In the genomic region with DNA sequence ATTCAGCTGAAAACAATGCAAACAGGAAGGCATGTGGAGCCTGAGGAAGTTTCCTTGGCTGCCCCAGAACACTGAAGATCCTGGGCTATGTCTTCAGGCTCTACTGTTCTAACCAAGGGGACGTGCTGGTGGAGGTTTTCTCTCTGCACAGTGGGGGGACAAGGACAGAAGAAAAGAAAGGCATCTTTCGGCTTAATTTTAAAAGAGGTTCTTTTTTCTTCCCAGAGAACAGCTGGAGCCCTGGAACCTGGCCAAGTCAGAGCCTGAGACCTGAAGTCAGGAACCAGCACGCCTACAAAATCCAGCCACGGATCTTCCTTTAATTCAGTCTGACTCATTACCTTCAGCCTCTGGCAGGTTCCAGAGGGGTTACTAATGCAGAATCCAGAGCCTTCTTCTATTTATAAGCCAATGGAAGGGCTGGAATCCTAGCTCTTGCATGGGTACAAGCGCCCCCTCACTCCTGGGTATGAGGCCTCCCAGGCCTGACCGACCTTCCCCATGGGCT, we compare ENCODE assay signal across 9 cellular contexts. TPM values are rescaled to one million over a fixed set of nuclear protein-coding genes. Genes with fewer than 3 reads are reported as not detected.
DNase-seq lines count a peak whose midpoint lies in the region; ATAC-seq and TF ChIP-seq lines count a peak whose summit lies in the region.
"Had no signal": no experiment of that assay in that cellular context is flagged by ENCODE, and none has a peak within 500 bp of the region (broad histone marks: within the 10 kb centered on the region; RNA-seq: fewer than 3 reads in every experiment).

No MANE protein-coding gene starts in this region.

- no peaks in the 10 kb centered on the region for H4K20me1 ChIP-seq in Loucy (ENCODE audit: insufficient read depth, low read length, poor library complexity, severe bottlenecking)

- no peak overlapping the region for H3K18ac ChIP-seq in mesendoderm (ENCODE audit: low read length)

- no peaks in the 10 kb centered on the region for H3F3A ChIP-seq in Loucy (ENCODE audit: low read depth)

- H2AFZ ChIP-seq in Loucy (ENCODE audit: low read length): no peak overlapping the region

- TF ChIP-seq CTCF in AG09309 (IDR thresholded peaks at IDR 0.05; ENCODE audit: control insufficient read depth, insufficient read depth, low read depth, low read length, missing control alignments) (no peak), Loucy (conservative IDR thresholded peaks at IDR 0.05; ENCODE audit: low read length) (no peak), MCF 10A (IDR thresholded peaks at IDR 0.05; ENCODE audit: unreplicated experiment) (no peak)

- no peaks in the 10 kb centered on the region for H3K9me2 ChIP-seq in Loucy (replicated peaks; ENCODE audit: low read depth, low read length)

- peaks cover 42% of the 10 kb centered on the region for H3K4me1 Mint-ChIP-seq in MCF 10A (ENCODE audit: insufficient read depth, unreplicated experiment)

- no peak overlapping the region for H3K4me3 ChIP-seq in AG09309 (ENCODE audit: control insufficient read depth, low read depth, low read length)
- no peak overlapping the region for H3K4me3 ChIP-seq in Loucy (ENCODE audit: low read length, poor library complexity, severe bottlenecking)
- H3K4me3 ChIP-seq in mesendoderm (ENCODE audit: low read length): no peak overlapping the region

- no peaks in the 10 kb centered on the region for H3K9me3 Mint-ChIP-seq in MCF 10A (ENCODE audit: unreplicated experiment)

- no peak overlapping the region for H2BK5ac ChIP-seq in mesendoderm (ENCODE audit: low read length)

- H2AK5ac ChIP-seq in mesendoderm (ENCODE audit: low read length): no peak overlapping the region

- no peaks in the 10 kb centered on the region for H3K27me3 Mint-ChIP-seq in MCF 10A (ENCODE audit: insufficient read depth, unreplicated experiment)

- POLR2A ChIA-PET in MCF 10A (lab: Yijun Ruan, JAX): interaction anchor here (0.6 to 7.1 kb wide), 21 partner anchors 9 to 788 kb away, joined by 3 to 77 read pairs (median 4); a partner anchor contains a TSS

- BruUV-seq in MCF 10A (replicated peaks; lab: Mats Ljungman, UMichigan): no TSS peak

- ATAC-seq in GM21360 (IDR thresholded peaks at IDR 0.05; ENCODE audit: unreplicated experiment) (no peak), GM21723 (IDR thresholded peaks at IDR 0.05; ENCODE audit: unreplicated experiment) (no peak), HG03460 (IDR thresholded peaks at IDR 0.05; ENCODE audit: unreplicated experiment) (no peak)

- H3K4me3 Mint-ChIP-seq in MCF 10A (ENCODE audit: unreplicated experiment): peak overlapping the region; percentile 59

- no peak overlapping the region for H4K8ac ChIP-seq in mesendoderm (ENCODE audit: low read depth, low read length)

- no peak overlapping the region for H3K4me2 ChIP-seq in Loucy (ENCODE audit: low read depth, low read length, poor library complexity, severe bottlenecking)
- H3K4me2 ChIP-seq in mesendoderm (ENCODE audit: low read length): no peak overlapping the region

- no peaks in the 10 kb centered on the region for H3K9me3 ChIP-seq in Loucy (ENCODE audit: insufficient read depth, low read depth, low read length)

- peak overlapping the region; percentile 8 for H3K9ac ChIP-seq in Loucy (ENCODE audit: low read depth, low read length, poor library complexity, severe bottlenecking)
- no peak overlapping the region for H3K9ac ChIP-seq in mesendoderm (ENCODE audit: low read length)

- H3K27ac Mint-ChIP-seq in MCF 10A (ENCODE audit: low read depth, unreplicated experiment): peak overlapping the region; percentile 81

- H3K27me3 ChIP-seq in Loucy (ENCODE audit: insufficient read depth, low read length, poor library complexity, severe bottlenecking) (no peaks in the 10 kb centered on the region), mesendoderm (ENCODE audit: insufficient read depth, low read length, poor library complexity) (no peaks in the 10 kb centered on the region)

- H4K5ac ChIP-seq in mesendoderm (ENCODE audit: low read length): no peak overlapping the region

- no peak overlapping the region for H3K56ac ChIP-seq in mesendoderm (ENCODE audit: low read length)

- intact Hi-C loops in MCF 10A (cut with micrococcal nuclease): loop anchor here (5.0 kb wide), 1 partner anchor 52 kb away; a partner anchor contains a TSS

- H3K79me2 ChIP-seq in Loucy (ENCODE audit: insufficient read depth, low read length): peaks cover 15% of the 10 kb centered on the region
- H3K79me2 ChIP-seq in mesendoderm (ENCODE audit: control insufficient read depth, insufficient read depth, low read length): no peaks in the 10 kb centered on the region

- H3K36me3 Mint-ChIP-seq in MCF 10A (ENCODE audit: insufficient read depth, unreplicated experiment): peaks cover 7% of the 10 kb centered on the region

- no peak overlapping the region for H2BK120ac ChIP-seq in mesendoderm (ENCODE audit: low read depth, low read length)

- no peak overlapping the region for H3K4ac ChIP-seq in mesendoderm (ENCODE audit: low read depth, low read length)

- H3K4me1 ChIP-seq in Loucy (ENCODE audit: insufficient read depth, low read length, poor library complexity, severe bottlenecking) (peaks cover 46% of the 10 kb centered on the region), mesendoderm (ENCODE audit: control insufficient read depth, low read depth, low read length) (peaks cover 2% of the 10 kb centered on the region)

- H2BK15ac ChIP-seq in mesendoderm (replicated peaks; ENCODE audit: low read depth): no peak overlapping the region

- no peaks in the 10 kb centered on the region for H3K36me3 ChIP-seq in Loucy (ENCODE audit: insufficient read depth, low read length)
- H3K36me3 ChIP-seq in mesendoderm (ENCODE audit: control insufficient read depth, insufficient read depth, low read length): no peaks in the 10 kb centered on the region

- H3K23ac ChIP-seq in mesendoderm (ENCODE audit: low read length): no peak overlapping the region

- DNase-seq in AG09309 (ENCODE audit: low read depth) (peak; percentile 67), MCF 10A (ENCODE audit: unreplicated experiment) (peak; percentile 96), mesendoderm (peak; percentile 50)
- DNase-seq in stimulated activated CD4-positive, alpha-beta T cell treated with anti-CD3 and anti-CD28 coated beads, Interleukin-1b, Interleukin-23, amount 100 ng/mL, for 48 hours: no peak
- DNase-seq: activated CD4-positive, alpha-beta T cell treated with anti-CD3 and anti-CD28 coated beads for 1 hour had no signal

- H3K79me1 ChIP-seq in mesendoderm (ENCODE audit: low read length): peaks cover 4% of the 10 kb centered on the region

- no CpG with 5 or more reads among the region's 6 CpGs for WGBS in mesendoderm (ENCODE audit: extremely low coverage, insufficient coverage, low lambda C conversion rate)

- peak overlapping the region; percentile 66 for H3K27ac ChIP-seq in mesendoderm (ENCODE audit: low read depth, low read length)

- CTCF ChIA-PET in MCF 10A (lab: Yijun Ruan, JAX): interaction anchor here (0.5 to 2.0 kb wide), 10 partner anchors 12 to 710 kb away, joined by 3 to 15 read pairs (median 3); no protein-coding TSS in a partner anchor

RNA-seq across cellular contexts. Expression of a gene that starts 19.8 kb away (rescaled TPM):
- 31.3 and 31.4 TPM in 2 replicates for total RNA-seq in MCF 10A (2022)
- polyA plus RNA-seq in mesendoderm (2013, experiment 1 of 2): 23.5 TPM
- polyA plus RNA-seq in mesendoderm (2013, experiment 2 of 2): 22.6 TPM

RNA-seq across cellular contexts. Expression of a gene that starts 52.9 kb away (rescaled TPM):
- total RNA-seq in MCF 10A (2022): 37.2 and 42.6 TPM in 2 replicates
- polyA plus RNA-seq in mesendoderm (2013, experiment 1 of 2): 16.6 TPM
- 16.6 TPM for polyA plus RNA-seq in mesendoderm (2013, experiment 2 of 2)

RNA-seq across cellular contexts. Expression of a gene that starts 53.0 kb away (rescaled TPM):
- 10.4 and 14.0 TPM in 2 replicates for total RNA-seq in MCF 10A (2022)
- polyA plus RNA-seq in mesendoderm (2013, experiment 1 of 2): 2.0 TPM
- polyA plus RNA-seq in mesendoderm (2013, experiment 2 of 2): 1.5 TPM
